1 cellular context compared by ENCODE assay signal in genomic region chr11:108780119-108780518, GRCh38.
TF ChIP-seq lines count a peak whose summit lies in the region.

No MANE protein-coding gene starts in this region.

TF ChIP-seq in IMR-90, 13 proteins besides CTCF, POLR2A, EP300 and RAD21 (continued from another document):
- no peak for TF ChIP-seq ELK1 (IDR thresholded peaks at IDR 0.05; ENCODE audit: borderline replicate concordance, low read depth, low read length)
- no peak for TF ChIP-seq USF2 (IDR thresholded peaks at IDR 0.05; ENCODE audit: low read depth, low read length)
